Comparison of ENCODE assay signal across 16 cellular contexts in the genomic region with DNA sequence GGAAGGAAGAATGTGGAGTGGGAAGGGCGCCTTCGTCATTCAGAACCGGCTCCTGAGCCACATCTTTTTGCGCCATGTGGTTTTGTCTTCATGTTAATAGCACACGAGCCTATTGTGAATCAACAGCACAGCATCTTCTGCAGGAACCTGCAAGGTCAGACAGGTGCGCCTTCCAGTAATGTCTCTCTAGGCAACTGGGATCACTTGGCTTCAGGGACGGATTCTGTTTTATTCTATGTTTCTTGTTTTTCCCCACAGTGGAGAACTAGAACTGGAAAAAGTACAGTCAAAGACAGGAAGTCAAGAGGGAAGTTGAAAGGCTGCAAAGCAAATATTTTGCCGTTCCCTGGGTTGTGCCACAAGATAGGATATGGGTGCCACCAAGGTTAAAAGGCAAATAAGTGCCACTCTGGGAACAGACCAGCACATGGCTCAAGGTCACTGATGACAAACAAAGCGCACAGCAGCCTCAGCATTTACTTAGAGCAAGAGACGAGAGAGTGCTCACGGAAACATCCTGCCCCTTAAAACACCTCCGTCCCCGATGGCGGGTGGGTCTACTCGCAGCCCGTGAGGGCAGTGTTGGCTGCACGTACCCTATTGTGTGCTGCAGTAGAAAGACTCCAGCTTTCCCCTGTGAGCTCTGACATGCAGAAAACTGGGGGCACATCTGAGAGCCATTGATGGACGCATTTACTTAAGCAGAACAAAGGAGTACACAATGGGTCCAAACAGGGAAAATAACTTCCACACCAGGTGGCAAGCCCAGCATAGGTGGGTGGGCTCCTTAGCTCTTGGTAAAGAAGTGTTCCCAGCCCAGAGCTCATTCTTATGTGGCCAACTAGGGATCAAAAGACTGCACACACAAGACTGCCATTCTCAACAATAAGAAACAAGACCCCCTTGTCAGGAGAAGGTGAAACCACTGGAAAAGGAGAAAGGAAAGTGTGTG.
"Had no signal": no experiment of that assay in that cellular context is flagged by ENCODE, and none has a peak within 500 bp of the region (broad histone marks: within the 10 kb centered on the region; RNA-seq: fewer than 3 reads in every experiment).

No MANE protein-coding gene starts in this region.

- H3K4me3 Mint-ChIP-seq: activated naive CD4-positive, alpha-beta T cell treated with anti-CD3 and anti-CD28 coated beads, Interleukin-2, amount 10 ng/mL, durations not matched to agents 7 days and 5 days; activated T-helper 17 cell treated with anti-CD3 and anti-CD28 coated beads, Interleukin-2, amount 50 U/mL, for 72 hours; stimulated activated naive CD8-positive, alpha-beta T cell treated with anti-CD3 and anti-CD28 coated beads, Interleukin-15, Interleukin-2, amounts not matched to agents 100 ng/mL and 50 ng/mL, for 24 hours had no signal

- H3K4me1 ChIP-seq: spleen, testis had no signal

- H3K79me2 ChIP-seq: hepatocyte had no signal

- H3K36me3 ChIP-seq: spleen had no signal

- H3K4me2 ChIP-seq: hepatocyte had no signal

- H3K27me3 ChIP-seq: hepatocyte, spleen, testis had no signal

- H3K4me1 Mint-ChIP-seq: activated naive CD4-positive, alpha-beta T cell treated with anti-CD3 and anti-CD28 coated beads, Interleukin-2, amount 10 ng/mL, durations not matched to agents 7 days and 5 days; activated T-helper 17 cell treated with anti-CD3 and anti-CD28 coated beads, Interleukin-2, amount 50 U/mL, for 72 hours had no signal

- ATAC-seq: activated T-helper 17 cell treated with anti-CD3 and anti-CD28 coated beads, Interleukin-2, amount 50 U/mL, for 72 hours; sciatic nerve had no signal

- H3K27ac ChIP-seq: coronary artery, hepatocyte, spleen, testis had no signal

- H3K36me3 Mint-ChIP-seq: activated naive CD4-positive, alpha-beta T cell treated with anti-CD3 and anti-CD28 coated beads, Interleukin-2, amount 10 ng/mL, durations not matched to agents 7 days and 5 days had no signal

- DNase-seq: activated CD4-positive, alpha-beta T cell treated with anti-CD3 and anti-CD28 coated beads, Interleukin-2, amount 50 U/mL, for 1 hour; activated naive CD4-positive, alpha-beta T cell treated with anti-CD3 and anti-CD28 coated beads, Interleukin-2, amount 10 ng/mL, durations not matched to agents 7 days and 5 days; activated T-cell treated with anti-CD3 and anti-CD28 coated beads for 4 hours; caudate nucleus; midbrain; nucleus accumbens; spleen; stimulated activated CD4-positive, alpha-beta T cell treated with anti-CD3 and anti-CD28 coated beads, Interleukin-2, amount 100 ng/mL, for 24 hours; T-helper 2 cell; testis had no signal

- H2AFZ ChIP-seq: hepatocyte had no signal

- H3K4me3 ChIP-seq: coronary artery, hepatocyte, lung, spleen, testis had no signal

- H3K27ac Mint-ChIP-seq: activated naive CD4-positive, alpha-beta T cell treated with anti-CD3 and anti-CD28 coated beads, Interleukin-2, amount 10 ng/mL, durations not matched to agents 7 days and 5 days; activated T-helper 17 cell treated with anti-CD3 and anti-CD28 coated beads, Interleukin-2, amount 50 U/mL, for 72 hours; stimulated activated naive CD8-positive, alpha-beta T cell treated with anti-CD3 and anti-CD28 coated beads, Interleukin-15, Interleukin-2, amounts not matched to agents 100 ng/mL and 50 ng/mL, for 24 hours had no signal

- H3K9me3 ChIP-seq: testis had no signal
